9 cellular contexts compared by ENCODE assay signal in genomic region chr10:19811517-19811916, GRCh38. TPM values are rescaled to one million over a fixed set of nuclear protein-coding genes. Genes with fewer than 3 reads are reported as not detected.
DNase-seq lines count a peak whose midpoint lies in the region; FAIRE-seq and TF ChIP-seq lines count a peak whose summit lies in the region.
"Had no signal": no experiment of that assay in that cellular context is flagged by ENCODE, and none has a peak within 500 bp of the region (broad histone marks: within the 10 kb centered on the region; RNA-seq: fewer than 3 reads in every experiment).

No MANE protein-coding gene starts in this region.

- H4K20me1 ChIP-seq in H1 (replicated peaks in 1 of 2; ENCODE audit: control insufficient read depth in 1 of 2, insufficient read depth in 2 of 2, low read length in 2 of 2): no peaks in the 10 kb centered on the region

- H2AK5ac ChIP-seq in H1 (ENCODE audit: low read depth, low read length) (no peak overlapping the region), mesenchymal stem cell (ENCODE audit: low read length, severe bottlenecking) (no peak overlapping the region)

- POLR2A ChIA-PET in H1 (lab: Charles Lee; ENCODE audit: partially characterized antibody): no interaction called here

- H2BK120ac ChIP-seq in H1 (replicated peaks; ENCODE audit: low read depth, low read length): no peak overlapping the region
- no peak overlapping the region for H2BK120ac ChIP-seq in mesenchymal stem cell (ENCODE audit: low read depth, low read length)

- TF ChIP-seq POLR2A in H1 (IDR thresholded peaks at IDR 0.05; ENCODE audit: control extremely low read depth in 1 of 2, low read depth in 2 of 2, low read length in 2 of 2): no peak

- no peak overlapping the region for H3K4me3 ChIP-seq in H1 (ENCODE audit: extremely low read depth in 1 of 4, insufficient read depth in 2 of 4, low read depth in 3 of 4, low read length in 4 of 4)
- no peak overlapping the region for H3K4me3 ChIP-seq in mesenchymal stem cell (ENCODE audit: insufficient read depth in 1 of 2, low read depth in 1 of 2, low read length in 2 of 2)

- H3K23ac ChIP-seq in H1 (ENCODE audit: insufficient read length) (no peak overlapping the region), mesenchymal stem cell (ENCODE audit: low read length in 2 of 2) (no peak overlapping the region)

- H3K4me1 ChIP-seq in H1 (replicated peaks in 1 of 4; ENCODE audit: control insufficient read depth in 3 of 4, insufficient read depth in 4 of 4, low read length in 3 of 4) (peaks cover 0 to 3% (median 0%) of the 10 kb centered on the region in 4 experiments; a peak in 2 of 7 replicates), mesenchymal stem cell (ENCODE audit: control insufficient read depth, insufficient read depth, low read depth, low read length) (no peaks in the 10 kb centered on the region)

- no peak for TF ChIP-seq EP300 in H1 (IDR thresholded peaks at IDR 0.05; ENCODE audit: borderline replicate concordance in 1 of 2, low read depth in 2 of 2, low read length in 2 of 2)

- H3K79me1 ChIP-seq in H1 (ENCODE audit: low read depth, low read length): no peaks in the 10 kb centered on the region
- H3K79me1 ChIP-seq in mesenchymal stem cell (replicated peaks; ENCODE audit: low read length, poor library complexity, severe bottlenecking): no peaks in the 10 kb centered on the region

- H3K18ac ChIP-seq in H1 (ENCODE audit: extremely low read depth, low read length) (no peak overlapping the region), mesenchymal stem cell (ENCODE audit: low read depth in 1 of 2, low read length in 2 of 2) (no peak overlapping the region)

- H3K56ac ChIP-seq in H1 (replicated peaks; ENCODE audit: insufficient read length, low read depth, low read length): no peak overlapping the region

- 0 out of 4 replicates have a peak, but pooled peaks cover 0 to 2% of the 10 kb centered on the region in 2 experiments for H3K79me2 ChIP-seq in H1 (ENCODE audit: control insufficient read depth in 1 of 2, insufficient read depth in 2 of 2, low read length in 2 of 2)

- no peaks in the 10 kb centered on the region for H3K36me3 ChIP-seq in H1 (ENCODE audit: control insufficient read depth in 2 of 4, insufficient read depth in 4 of 4, low read length in 3 of 4)
- H3K36me3 ChIP-seq in mesenchymal stem cell (ENCODE audit: control insufficient read depth in 1 of 2, insufficient read depth in 2 of 2, low read depth in 1 of 2, low read length in 2 of 2): no peaks in the 10 kb centered on the region

- H3K27me3 ChIP-seq in H1 (replicated peaks in 1 of 4; ENCODE audit: control insufficient read depth in 3 of 4, extremely low read depth in 1 of 4, insufficient read depth in 3 of 4, low read length in 3 of 4) (no peaks in the 10 kb centered on the region), mesenchymal stem cell (ENCODE audit: control insufficient read depth in 1 of 2, insufficient read depth in 1 of 2, low read length in 2 of 2) (peaks cover 7 to 11% of the 10 kb centered on the region in 2 experiments)

- H2AFZ ChIP-seq in H1 (ENCODE audit: low read length) (no peak overlapping the region), mesenchymal stem cell (ENCODE audit: low read depth, low read length) (no peak overlapping the region)

- no peak overlapping the region for H2BK5ac ChIP-seq in H1 (ENCODE audit: low read depth, low read length)
- no peak overlapping the region for H2BK5ac ChIP-seq in mesenchymal stem cell (ENCODE audit: low read depth, low read length, poor library complexity, severe bottlenecking)

- H2BK12ac ChIP-seq in H1 (ENCODE audit: low read depth, low read length) (no peak overlapping the region), mesenchymal stem cell (ENCODE audit: low read length in 2 of 2) (no peak overlapping the region)

- WGBS in H1 (ENCODE audit: extremely low coverage in 1 of 2, insufficient coverage in 1 of 2, insufficient read length in 1 of 2, insufficient replicate concordance in 2 of 2, low coverage in 1 of 2, low lambda C conversion rate in 2 of 2, missing lambda C conversion rate in 1 of 2), 2 experiments: 71% methylated on average over 1 of the region's 1 CpG; no CpG with 5 or more reads in 1 of the 2 experiments
- 92% methylated on average over 1 of the region's 1 CpG for WGBS in mesenchymal stem cell

- peak; percentile 24 for DNase-seq in AG08395 (ENCODE audit: low spot score)
- DNase-seq in H1 (ENCODE audit: low read depth in 1 of 2, low spot score in 2 of 2): no peak
- peak; percentile 47 for DNase-seq in mesenchymal stem cell
- DNase-seq in UCSD-AML1 (lab: John Stamatoyannopoulos, UW; ENCODE audit: unreplicated experiment): no peak
- DNase-seq in T-helper 2 cell: no peak
- no peak for DNase-seq in NCI-H1048 (lab: John Stamatoyannopoulos, UW)
- no peak for DNase-seq in SKM-1 (lab: John Stamatoyannopoulos, UW; ENCODE audit: unreplicated experiment)
- DNase-seq: activated effector memory CD4-positive, alpha-beta T cell treated with anti-CD3 and anti-CD28 coated beads, Interleukin-2, amount 50 U/mL, for 16 hours had no signal

- FAIRE-seq in H1 (lab: Jason Lieb, UNC): peak; percentile 78

- H4K91ac ChIP-seq in H1 (replicated peaks; ENCODE audit: insufficient read length, low read length): no peak overlapping the region
- H4K91ac ChIP-seq in mesenchymal stem cell (ENCODE audit: low read length): no peak overlapping the region

- no peak overlapping the region for H2BK20ac ChIP-seq in H1 (ENCODE audit: low read length)

- TF ChIP-seq CTCF in LNCAP (IDR thresholded peaks at IDR 0.05): peak; percentile 32; the same call in 1 of the 2 replicates
- peak; percentile 52 to 62 (median 52) for TF ChIP-seq CTCF in H1 (IDR thresholded peaks at IDR 0.05; ENCODE audit: control extremely low read depth in 1 of 3, insufficient read depth in 1 of 3, low read depth in 1 of 3, low read length in 3 of 3)

- H3K4me2 ChIP-seq in H1 (ENCODE audit: insufficient read depth in 1 of 2, low read depth in 2 of 2, low read length in 2 of 2) (no peak overlapping the region), mesenchymal stem cell (ENCODE audit: low read length, poor library complexity, severe bottlenecking) (no peak overlapping the region)

- H4K5ac ChIP-seq in H1 (ENCODE audit: insufficient read length, low read depth, low read length): no peak overlapping the region

- H3K23me2 ChIP-seq in H1 (ENCODE audit: low read depth, low read length): no peaks in the 10 kb centered on the region; the same call in 1 of the 2 replicates

- H2BK15ac ChIP-seq in H1 (ENCODE audit: low read length): no peak overlapping the region
- H2BK15ac ChIP-seq in mesenchymal stem cell (ENCODE audit: low read depth, poor library complexity, severe bottlenecking): no peak overlapping the region

- no peak overlapping the region for H4K8ac ChIP-seq in H1 (ENCODE audit: extremely low read depth, insufficient read depth, low read length)
- no peak overlapping the region for H4K8ac ChIP-seq in mesenchymal stem cell (ENCODE audit: low read length)

- H3K4ac ChIP-seq in H1 (replicated peaks; ENCODE audit: insufficient read length, low read depth, low read length) (no peak overlapping the region), mesenchymal stem cell (ENCODE audit: low read depth in 1 of 2, low read length in 2 of 2) (no peak overlapping the region)

- CTCF ChIA-PET in H1 (lab: Charles Lee; ENCODE audit: partially characterized antibody): interaction anchor here (0.9 to 1.6 kb wide), 3 partner anchors 18 to 114 kb away, joined by 3 to 6 read pairs (median 3); no protein-coding TSS in a partner anchor

- H3K9me3 ChIP-seq in H1 (ENCODE audit: insufficient read depth in 2 of 2, low read depth in 1 of 2, low read length in 1 of 2): no peaks in the 10 kb centered on the region
- H3K9me3 ChIP-seq in mesenchymal stem cell (ENCODE audit: control insufficient read depth, low read length): no peaks in the 10 kb centered on the region

- TF ChIP-seq RAD21 in H1 (IDR thresholded peaks at IDR 0.05 in 1 of 2, conservative IDR thresholded peaks at IDR 0.05 in 1 of 2; ENCODE audit: low read depth in 2 of 2, low read length in 2 of 2): peak; percentile 55 to 58

- H3K27ac ChIP-seq in H1 (ENCODE audit: low read depth, low read length) (no peak overlapping the region), mesenchymal stem cell (ENCODE audit: low read length, poor library complexity, severe bottlenecking) (no peak overlapping the region)

- no peak overlapping the region for H3K14ac ChIP-seq in H1 (ENCODE audit: insufficient read length)
- H3K14ac ChIP-seq in mesenchymal stem cell (ENCODE audit: low read length in 2 of 2): no peak overlapping the region

- H3K9ac ChIP-seq in H1 (replicated peaks in 1 of 4; ENCODE audit: extremely low read depth in 1 of 4, low read depth in 3 of 4, low read length in 3 of 4): no peak overlapping the region
- no peak overlapping the region for H3K9ac ChIP-seq in mesenchymal stem cell (ENCODE audit: low read length)

TF ChIP-seq in H1, 55 proteins besides CTCF, POLR2A, EP300 and RAD21 (continues in another document):
- TF ChIP-seq MAX (IDR thresholded peaks at IDR 0.05) (no peak), KDM5A (IDR thresholded peaks at IDR 0.05; ENCODE audit: low read length) (no peak), SP4 (IDR thresholded peaks at IDR 0.05; ENCODE audit: low read length) (no peak), RNF2 (IDR thresholded peaks at IDR 0.05; ENCODE audit: borderline replicate concordance, low read depth, low read length, missing control alignments, poor library complexity, severe bottlenecking) (no peak), RFX5 (IDR thresholded peaks at IDR 0.05; ENCODE audit: borderline replicate concordance, low read depth, low read length) (no peak), E2F6 (IDR thresholded peaks at IDR 0.05) (no peak)

RNA-seq across cellular contexts. Expression of gene PLXDC2, which starts 4.7 kb away (rescaled TPM):
- 40.1 and 40.5 TPM in 2 replicates for total RNA-seq in H1 (2021; fragmentation: NEBNext Ultra II Directional; extraction: Animal tissue kit (Norgen Biotek cat#: 25700))
- polyA plus RNA-seq in H1 (2011; rRNA removed): 11.3 and 23.0 TPM in 2 replicates
- polyA plus RNA-seq in H1 (2011; cell fraction: cytosol; rRNA removed): 16.4 TPM
- polyA plus RNA-seq in H1 (2011; cell fraction: nucleus; rRNA removed): 24.7 TPM
- polyA plus RNA-seq in H1 (2012, experiment 1 of 2): 16.7 to 24.1 TPM (median 19.4 TPM) in 4 replicates
- polyA plus RNA-seq in H1 (2012, experiment 2 of 2): 3.3 TPM
- polyA plus RNA-seq in H1 (2013, experiment 1 of 2): 38.8 TPM
- polyA plus RNA-seq in H1 (2013, experiment 2 of 2): 39.9 TPM
- polyA minus RNA-seq in H1 (2011; rRNA and poly(A)+ RNA removed): 60.9 and 99.3 TPM in 2 replicates
- 22.5 TPM for polyA minus RNA-seq in H1 (2011; cell fraction: cytosol; rRNA and poly(A)+ RNA removed)
- 80.5 TPM for polyA minus RNA-seq in H1 (2011; cell fraction: nucleus; rRNA and poly(A)+ RNA removed)
- polyA plus RNA-seq in mesenchymal stem cell (2013, experiment 1 of 2): 67.1 TPM
- polyA plus RNA-seq in mesenchymal stem cell (2013, experiment 2 of 2): 66.9 TPM

Comparison
In these comparisons a context has a peak if more than half of its experiments do, and no peak if none do; other contexts are left out.
1. DNase-seq: peak in AG08395 (single experiment) and mesenchymal stem cell (single experiment); none in H1 (0 of 2), UCSD-AML1 (single experiment), T-helper 2 cell (0 of 5), NCI-H1048 (single experiment) and SKM-1 (single experiment).